Comparison of ENCODE assay signal across 21 cellular contexts in genomic region chr11:8375460-8375859, GRCh38.
"Had no signal": no experiment of that assay in that cellular context is flagged by ENCODE, and none has a peak within 500 bp of the region (broad histone marks: within the 10 kb centered on the region; RNA-seq: fewer than 3 reads in every experiment).

No MANE protein-coding gene starts in this region.

- ATAC-seq: left lobe of liver; naive thymus-derived CD8-positive, alpha-beta T cell; sciatic nerve; stimulated activated effector memory CD8-positive, alpha-beta T cell treated with anti-CD3 and anti-CD28 coated beads, Interleukin-12 subunit alpha, Interleukin-12 subunit beta, amount 100 ng/mL, for 72 hours; stimulated activated naive CD8-positive, alpha-beta T cell treated with anti-CD3 and anti-CD28 coated beads, Interleukin-15, Interleukin-2, amounts not matched to agents 100 U/mL and 50 U/mL, for 24 hours had no signal

- DNase-seq: cortex of kidney; effector CD4-positive, alpha-beta T cell; esophagus squamous epithelium; foreskin melanocyte; glutamatergic neuron; heart right ventricle; hippocampal formation; immature natural killer cell; mesenchymal stem cell; naive thymus-derived CD8-positive, alpha-beta T cell; nephron progenitor cell; nucleus accumbens; stimulated activated CD4-positive, alpha-beta T cell treated with anti-CD3 and anti-CD28 coated beads, Interleukin-2, amount 100 ng/mL, for 24 hours; stimulated activated CD4-positive, alpha-beta T cell treated with anti-CD3 and anti-CD28 coated beads, Interleukin-4, amount 100 ng/mL, for 24 hours; stimulated activated naive CD8-positive, alpha-beta T cell treated with anti-CD3 and anti-CD28 coated beads, Interleukin-15, Interleukin-2, amounts not matched to agents 100 U/mL and 50 U/mL, for 24 hours; substantia nigra; testis had no signal

- H3K27ac Mint-ChIP-seq: immature natural killer cell; naive thymus-derived CD8-positive, alpha-beta T cell; nephron progenitor cell; stimulated activated effector memory CD8-positive, alpha-beta T cell treated with anti-CD3 and anti-CD28 coated beads, Interleukin-12 subunit alpha, Interleukin-12 subunit beta, amount 100 ng/mL, for 72 hours; type B pancreatic cell had no signal

- H3K36me3 Mint-ChIP-seq: immature natural killer cell; naive thymus-derived CD8-positive, alpha-beta T cell; stimulated activated effector memory CD8-positive, alpha-beta T cell treated with anti-CD3 and anti-CD28 coated beads, Interleukin-12 subunit alpha, Interleukin-12 subunit beta, amount 100 ng/mL, for 72 hours; type B pancreatic cell had no signal

- H3K4me3 Mint-ChIP-seq: immature natural killer cell; nephron progenitor cell; stimulated activated effector memory CD8-positive, alpha-beta T cell treated with anti-CD3 and anti-CD28 coated beads, Interleukin-12 subunit alpha, Interleukin-12 subunit beta, amount 100 ng/mL, for 72 hours; type B pancreatic cell had no signal

- H3K9me3 Mint-ChIP-seq: immature natural killer cell; stimulated activated effector memory CD8-positive, alpha-beta T cell treated with anti-CD3 and anti-CD28 coated beads, Interleukin-12 subunit alpha, Interleukin-12 subunit beta, amount 100 ng/mL, for 72 hours; type B pancreatic cell had no signal

- H3K4me1 Mint-ChIP-seq: immature natural killer cell; stimulated activated effector memory CD8-positive, alpha-beta T cell treated with anti-CD3 and anti-CD28 coated beads, Interleukin-12 subunit alpha, Interleukin-12 subunit beta, amount 100 ng/mL, for 72 hours had no signal
